26 cellular contexts compared by ENCODE assay signal in genomic region chr19:5092444-5092843, GRCh38.
A peak's percentile ranks its signal among the peaks of the same experiment; 100 is the strongest.
DNase-seq lines count a peak whose midpoint lies in the region; ATAC-seq, FAIRE-seq and TF ChIP-seq lines count a peak whose summit lies in the region.
"Had no signal": no experiment of that assay in that cellular context is flagged by ENCODE, and none has a peak within 500 bp of the region (broad histone marks: within the 10 kb centered on the region; RNA-seq: fewer than 3 reads in every experiment).

No MANE protein-coding gene starts in this region.

- H3K9ac ChIP-seq in HepG2 (ENCODE audit: insufficient read depth, low read depth, low read length) (no peak overlapping the region), endodermal cell (ENCODE audit: extremely low read depth, low read length, poor library complexity, severe bottlenecking) (no peak overlapping the region)
- H3K9ac ChIP-seq: parathyroid adenoma had no signal

- TF ChIP-seq EP300 in HepG2 (IDR thresholded peaks at IDR 0.05; ENCODE audit: low read depth in 2 of 2, low read length in 2 of 2) (no peak), HepG2 (CRISPR knock-in tag; IDR thresholded peaks at IDR 0.05; ENCODE audit: borderline replicate concordance) (no peak)

- H3K4me1 ChIP-seq in HepG2 (ENCODE audit: insufficient read depth, low read length) (no peaks in the 10 kb centered on the region), right lobe of liver (no peaks in the 10 kb centered on the region), endodermal cell (ENCODE audit: control insufficient read depth, insufficient read depth, low read length) (peaks cover 10% of the 10 kb centered on the region), gastrocnemius medialis (peaks cover 36 to 37% of the 10 kb centered on the region in 2 donors), vagina (peaks cover 28% of the 10 kb centered on the region), BE2C (peaks cover 36% of the 10 kb centered on the region)
- H3K4me1 ChIP-seq: HAP-1 had no signal

- peaks cover 3% of the 10 kb centered on the region for H3K9me3 Mint-ChIP-seq in endodermal cell
- peaks cover 8% of the 10 kb centered on the region for H3K9me3 Mint-ChIP-seq in activated naive CD4-positive, alpha-beta T cell treated with anti-CD3 and anti-CD28 coated beads, Interleukin-2, amount 10 ng/mL, durations not matched to agents 7 days and 5 days
- H3K9me3 Mint-ChIP-seq: neural crest cell had no signal

- H3K79me2 ChIP-seq in HepG2 (ENCODE audit: insufficient read depth, low read length) = no peaks in the 10 kb centered on the region

- 95% methylated on average over 16 of the region's 17 CpGs for WGBS in HepG2 (ENCODE audit: low lambda C conversion rate)
- 91% methylated on average over 15 of the region's 17 CpGs for WGBS in right lobe of liver (ENCODE audit: insufficient coverage, low coverage, low lambda C conversion rate, missing lambda C conversion rate)
- 87 to 89% methylated on average over 10 to 17 of the region's 17 CpGs for WGBS in endodermal cell (ENCODE audit: insufficient coverage in 1 of 2, insufficient read length in 1 of 2), 2 experiments

- H2AFZ ChIP-seq in HepG2 (ENCODE audit: low read length) = no peak overlapping the region
- H2AFZ ChIP-seq: parathyroid adenoma had no signal

- intact Hi-C loops in HepG2 (cut with micrococcal nuclease; ENCODE audit: unreplicated experiment) (no loop called here), right lobe of liver (cut with DNase I) (no loop called here), gastrocnemius medialis (cut with DNase I; ENCODE audit: low total_unique reads) (no loop called here), vagina (cut with DNase I) (no loop called here)

- H3K4me3 ChIP-seq in HepG2 (replicated peaks in 1 of 3; ENCODE audit: insufficient read depth in 1 of 3, low read depth in 2 of 3, low read length in 3 of 3) (no peak overlapping the region), right lobe of liver (no peak overlapping the region), endodermal cell (ENCODE audit: low read length) (no peak overlapping the region), gastrocnemius medialis (no peak overlapping the region), vagina (no peak overlapping the region), BE2C (ENCODE audit: low read depth, low read length) (no peak overlapping the region)
- H3K4me3 ChIP-seq: HAP-1, thyroid gland had no signal

- H3K36me3 Mint-ChIP-seq in endodermal cell (ENCODE audit: low read depth) = peaks cover 19% of the 10 kb centered on the region
- peaks cover 18% of the 10 kb centered on the region for H3K36me3 Mint-ChIP-seq in activated naive CD4-positive, alpha-beta T cell treated with anti-CD3 and anti-CD28 coated beads, Interleukin-2, amount 10 ng/mL, durations not matched to agents 7 days and 5 days

- H3K27ac ChIP-seq in HepG2 (ENCODE audit: extremely low read length, insufficient read depth, low read length) (no peak overlapping the region), right lobe of liver (no peak overlapping the region), endodermal cell (ENCODE audit: low read depth, low read length) (peak overlapping the region; percentile 41), gastrocnemius medialis (peak overlapping the region; percentile 61 to 84 (median 74)), vagina (peak overlapping the region; percentile 76)
- H3K27ac ChIP-seq: epithelial cell of prostate, parathyroid adenoma had no signal

- TF ChIP-seq CTCF in HepG2 (CRISPR knock-in tag; IDR thresholded peaks at IDR 0.05) (no peak), right lobe of liver (IDR thresholded peaks at IDR 0.05) (no peak), endodermal cell (conservative IDR thresholded peaks at IDR 0.05) (no peak), gastrocnemius medialis (IDR thresholded peaks at IDR 0.05 in 4 of 5, conservative IDR thresholded peaks at IDR 0.05 in 1 of 5) (no peak), vagina (IDR thresholded peaks at IDR 0.05) (no peak), BE2C (IDR thresholded peaks at IDR 0.05; ENCODE audit: low read depth, low read length) (no peak)

- H3K4me3 Mint-ChIP-seq in endodermal cell = no peak overlapping the region
- H3K4me3 Mint-ChIP-seq in activated naive CD4-positive, alpha-beta T cell treated with anti-CD3 and anti-CD28 coated beads, Interleukin-2, amount 10 ng/mL, durations not matched to agents 7 days and 5 days = no peak overlapping the region
- H3K4me3 Mint-ChIP-seq: activated CD8-positive, alpha-beta T cell treated with anti-CD3 and anti-CD28 coated beads, Interleukin-2, amount 10 ng/mL, durations not matched to agents 7 days and 5 days; T-helper 17 cell had no signal

- H3K9me3 ChIP-seq in HepG2 (ENCODE audit: low read length) = no peaks in the 10 kb centered on the region
- H3K9me3 ChIP-seq in right lobe of liver = no peaks in the 10 kb centered on the region
- no peaks in the 10 kb centered on the region for H3K9me3 ChIP-seq in endodermal cell (ENCODE audit: control insufficient read depth, low read length)
- H3K9me3 ChIP-seq in gastrocnemius medialis = no peaks in the 10 kb centered on the region
- H3K9me3 ChIP-seq in vagina = no peaks in the 10 kb centered on the region
- no peaks in the 10 kb centered on the region for H3K9me3 ChIP-seq in BE2C
- H3K9me3 ChIP-seq: HAP-1, thyroid gland had no signal

- H3K4me1 Mint-ChIP-seq in endodermal cell = peaks cover 17% of the 10 kb centered on the region
- no peaks in the 10 kb centered on the region for H3K4me1 Mint-ChIP-seq in activated naive CD4-positive, alpha-beta T cell treated with anti-CD3 and anti-CD28 coated beads, Interleukin-2, amount 10 ng/mL, durations not matched to agents 7 days and 5 days

- no TSS peak for BruUV-seq in HepG2 (replicated peaks; lab: Mats Ljungman, UMichigan)

- no peaks in the 10 kb centered on the region for H3K27me3 Mint-ChIP-seq in endodermal cell (ENCODE audit: insufficient read depth)
- H3K27me3 Mint-ChIP-seq in activated naive CD4-positive, alpha-beta T cell treated with anti-CD3 and anti-CD28 coated beads, Interleukin-2, amount 10 ng/mL, durations not matched to agents 7 days and 5 days = no peaks in the 10 kb centered on the region
- H3K27me3 Mint-ChIP-seq: T-helper 17 cell had no signal

- CTCF ChIA-PET in HepG2 (lab: Yijun Ruan, JAX; ENCODE audit: low intra/inter-chr PET ratio, low total read pairs) = no interaction called here
- CTCF ChIA-PET in activated naive CD4-positive, alpha-beta T cell treated with anti-CD3 and anti-CD28 coated beads, Interleukin-2, amount 10 ng/mL, durations not matched to agents 7 days and 5 days (lab: Charles Lee) = no interaction called here

- FAIRE-seq in HepG2 (lab: Jason Lieb, UNC) = no peak

- DNase-seq in HepG2 (ENCODE audit: low spot score) = no peak
- no peak for DNase-seq in right lobe of liver
- DNase-seq in endodermal cell = no peak
- DNase-seq in gastrocnemius medialis = no peak
- DNase-seq in vagina (ENCODE audit: extremely low spot score in 2 of 2) = no peak
- DNase-seq in activated naive CD4-positive, alpha-beta T cell treated with anti-CD3 and anti-CD28 coated beads, Interleukin-2, amount 10 ng/mL, durations not matched to agents 7 days and 5 days = no peak
- no peak for DNase-seq in BE2C
- no peak for DNase-seq in SIG-M5 (lab: John Stamatoyannopoulos, UW)
- DNase-seq: ACHN; activated CD8-positive, alpha-beta T cell treated with anti-CD3 and anti-CD28 coated beads, Interleukin-2, amount 10 ng/mL, durations not matched to agents 7 days and 5 days; activated gamma-delta T cell; COR-L47; DMS79 treated with DMSO at 0.1 percent for 48 hours; GF-D8; NCI-H1417 treated with DMSO at 0.1 percent for 48 hours; NCI-H2081 treated with DMSO at 0.1 percent for 48 hours; NCI-H226; RPMI8226; stimulated activated naive CD8-positive, alpha-beta T cell treated with anti-CD3 and anti-CD28 coated beads, Interleukin-15, Interleukin-2, amounts not matched to agents 100 U/mL and 50 U/mL, for 24 hours; T-helper 17 cell; thyroid gland had no signal

- in situ Hi-C loops in HepG2 (cut with HindIII; ENCODE audit: extremely low pct_ligation_motif_present, low pct_unique_long_range_greater_than_20kb) (no loop called here), gastrocnemius medialis (cut with MboI; ENCODE audit: low sequenced_read_pairs in 4 of 4) (no loop called here)

- H3K27me3 ChIP-seq in HepG2 (ENCODE audit: control insufficient read depth in 1 of 2, insufficient read depth in 2 of 2, low read length in 2 of 2) = no peaks in the 10 kb centered on the region
- no peaks in the 10 kb centered on the region for H3K27me3 ChIP-seq in right lobe of liver
- H3K27me3 ChIP-seq in endodermal cell (ENCODE audit: control insufficient read depth, insufficient read depth, low read length, poor library complexity, severe bottlenecking) = no peaks in the 10 kb centered on the region
- no peaks in the 10 kb centered on the region for H3K27me3 ChIP-seq in gastrocnemius medialis
- H3K27me3 ChIP-seq in vagina = no peaks in the 10 kb centered on the region
- no peaks in the 10 kb centered on the region for H3K27me3 ChIP-seq in BE2C
- H3K27me3 ChIP-seq: thyroid gland had no signal

- no peaks in the 10 kb centered on the region for H4K20me1 ChIP-seq in HepG2 (ENCODE audit: insufficient read depth, low read length)

- peak overlapping the region; percentile 84 for H3K27ac Mint-ChIP-seq in endodermal cell
- H3K27ac Mint-ChIP-seq in activated naive CD4-positive, alpha-beta T cell treated with anti-CD3 and anti-CD28 coated beads, Interleukin-2, amount 10 ng/mL, durations not matched to agents 7 days and 5 days = no peak overlapping the region
- H3K27ac Mint-ChIP-seq: activated CD8-positive, alpha-beta T cell treated with anti-CD3 and anti-CD28 coated beads, Interleukin-2, amount 10 ng/mL, durations not matched to agents 7 days and 5 days; T-helper 17 cell had no signal

- H3K36me3 ChIP-seq in HepG2 (replicated peaks in 1 of 2; ENCODE audit: control insufficient read depth in 1 of 2, insufficient read depth in 2 of 2, low read length in 2 of 2) (peaks cover 4 to 21% of the 10 kb centered on the region in 2 experiments; a peak in 4 of 5 replicates), right lobe of liver (peaks cover 0 to 9% (median 0%) of the 10 kb centered on the region in 4 donors), endodermal cell (ENCODE audit: control insufficient read depth, insufficient read depth, low read length) (peaks cover 13% of the 10 kb centered on the region), gastrocnemius medialis (peaks cover 0 to 11% of the 10 kb centered on the region in 2 donors), vagina (peaks cover 0 to 10% of the 10 kb centered on the region in 2 donors), BE2C (peaks cover 13% of the 10 kb centered on the region)
- H3K36me3 ChIP-seq: HAP-1 had no signal

- ATAC-seq in HepG2 (no peak), right lobe of liver (no peak), gastrocnemius medialis (no peak)
- ATAC-seq: activated CD8-positive, alpha-beta T cell treated with anti-CD3 and anti-CD28 coated beads, Interleukin-2, amount 10 ng/mL, durations not matched to agents 7 days and 5 days; SK-N-SH treated with all-trans-retinoic acid at 6 μM for 48 hours; stimulated activated naive CD8-positive, alpha-beta T cell treated with anti-CD3 and anti-CD28 coated beads, Interleukin-15, Interleukin-2, amounts not matched to agents 100 U/mL and 50 U/mL, for 24 hours; T-helper 17 cell had no signal

- no peak for TF ChIP-seq RAD21 in HepG2 (CRISPR knock-in tag; IDR thresholded peaks at IDR 0.05)

- H3K4me2 ChIP-seq in HepG2 (ENCODE audit: low read depth, low read length) = no peak overlapping the region

- POLR2A ChIA-PET in HepG2 (lab: Yijun Ruan, JAX) = no interaction called here

- TF ChIP-seq POLR2A in HepG2 (IDR thresholded peaks at IDR 0.05; ENCODE audit: insufficient read depth in 1 of 2, low read depth in 2 of 2, low read length in 2 of 2) (no peak), right lobe of liver (IDR thresholded peaks at IDR 0.05) (no peak), gastrocnemius medialis (IDR thresholded peaks at IDR 0.05) (no peak), vagina (IDR thresholded peaks at IDR 0.05) (no peak)

Comparison
In these comparisons a context has a peak if more than half of its experiments do, and no peak if none do; other contexts are left out.
1. H3K27ac ChIP-seq: peak in endodermal cell (single experiment), gastrocnemius medialis (4 of 4) and vagina (single experiment); none in HepG2 (single experiment) and right lobe of liver (0 of 3).